8 cellular contexts compared by ENCODE assay signal in the genomic region with DNA sequence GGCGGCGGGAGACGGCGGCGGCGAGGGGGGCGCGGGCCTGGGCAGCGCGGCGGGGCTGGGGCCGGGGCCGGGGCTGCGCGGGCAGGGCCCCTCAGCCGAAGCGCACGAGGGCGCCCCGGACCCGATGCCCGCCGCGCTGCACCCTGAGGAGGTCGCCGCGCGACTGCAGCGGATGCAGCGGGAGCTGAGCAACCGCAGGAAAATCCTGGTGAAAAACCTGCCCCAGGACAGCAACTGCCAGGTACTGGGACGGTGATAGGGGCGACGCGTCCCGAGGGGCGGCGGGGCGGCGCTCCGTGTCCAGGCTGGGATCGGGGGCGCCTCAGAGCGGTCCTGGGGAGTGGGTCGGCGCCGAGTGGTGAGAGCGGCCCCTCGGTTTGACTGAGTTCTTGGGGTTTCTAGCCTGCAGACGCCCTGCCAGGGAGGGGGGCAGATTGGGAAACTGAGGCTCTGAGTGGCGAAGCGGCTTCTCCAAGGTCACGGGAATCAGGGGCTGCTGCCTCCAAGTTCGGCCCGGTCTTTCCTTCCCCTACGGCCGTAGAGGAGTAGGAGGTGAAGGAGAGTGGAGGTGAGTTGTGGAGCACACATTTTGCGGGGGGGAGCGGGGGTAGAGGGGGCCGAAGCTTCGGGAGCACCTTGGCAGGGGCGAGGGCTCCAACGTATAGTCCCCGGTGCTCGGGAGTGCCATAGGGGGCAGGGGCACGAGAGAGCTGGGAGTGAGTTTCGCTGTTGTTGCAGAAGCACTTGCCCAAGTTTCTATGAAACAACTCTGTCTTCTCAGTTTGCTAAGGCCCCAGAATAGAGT. TPM values are rescaled to one million over a fixed set of nuclear protein-coding genes. Genes with fewer than 3 reads are reported as not detected.
DNase-seq lines count a peak whose midpoint lies in the region; ATAC-seq and TF ChIP-seq lines count a peak whose summit lies in the region.

No MANE protein-coding gene starts in this region.

- H3K4me1 ChIP-seq in upper lobe of right lung: peaks cover 18% of the 10 kb centered on the region

- POLR2A ChIA-PET in BJ (lab: Charles Lee): no interaction called here

- DNase-seq in BJ (ENCODE audit: low read depth): no peak
- DNase-seq in M059J (ENCODE audit: low read depth): peak; percentile 21
- peak; percentile 67 for DNase-seq in activated CD8-positive, alpha-beta memory T cell treated with anti-CD3 and anti-CD28 coated beads for 24 hours
- DNase-seq in epithelial cell of proximal tubule (ENCODE audit: low read depth): no peak
- peak; percentile 44 for DNase-seq in mucosa of gallbladder (ENCODE audit: low spot score)
- DNase-seq in upper lobe of right lung: peak; percentile 64

- intact Hi-C loops in upper lobe of right lung (cut with DNase I): no loop called here

- H3K36me3 ChIP-seq in BJ (ENCODE audit: control insufficient read depth, insufficient read depth, low read length) (no peaks in the 10 kb centered on the region), upper lobe of right lung (no peaks in the 10 kb centered on the region)

- ATAC-seq in GM19324 (IDR thresholded peaks at IDR 0.05; ENCODE audit: low FRiP score, unreplicated experiment) (peak; percentile 22), upper lobe of right lung (peak; percentile 57), GM18868 (IDR thresholded peaks at IDR 0.05; ENCODE audit: unreplicated experiment) (no peak)

- peak overlapping the region; percentile 79 for H3K27ac ChIP-seq in upper lobe of right lung

- CTCF ChIA-PET in BJ (lab: Yijun Ruan, JAX): interaction anchor here (1.1 to 1.3 kb wide), 2 partner anchors 21 to 68 kb away, joined by 3 read pairs; no protein-coding TSS in a partner anchor

- no peaks in the 10 kb centered on the region for H3K9me3 ChIP-seq in upper lobe of right lung

- H3K27me3 ChIP-seq in BJ (ENCODE audit: control insufficient read depth, insufficient read depth, low read length) (no peaks in the 10 kb centered on the region; the same call in 1 of the 2 replicates), upper lobe of right lung (no peaks in the 10 kb centered on the region)

- no peak for TF ChIP-seq CTCF in BJ (IDR thresholded peaks at IDR 0.05; ENCODE audit: insufficient read depth, low read depth, low read length)
- no peak for TF ChIP-seq CTCF in epithelial cell of proximal tubule (conservative IDR thresholded peaks at IDR 0.05; ENCODE audit: low read depth, low read length)
- no peak for TF ChIP-seq CTCF in upper lobe of right lung (IDR thresholded peaks at IDR 0.05)

- H3K4me3 ChIP-seq in BJ (ENCODE audit: low read depth, low read length): peak overlapping the region; percentile 72
- H3K4me3 ChIP-seq in epithelial cell of proximal tubule (ENCODE audit: low read depth, low read length): peak overlapping the region; percentile 79
- peak overlapping the region; percentile 82 for H3K4me3 ChIP-seq in upper lobe of right lung

RNA-seq across cellular contexts. Expression of a gene that starts 0.5 kb away (rescaled TPM):
- polyA plus RNA-seq in BJ (2011; rRNA removed): 2.9 and 4.5 TPM in 2 replicates
- polyA minus RNA-seq in BJ (2011; rRNA and poly(A)+ RNA removed): 2.0 and 2.6 TPM in 2 replicates
- 2.3 and 2.4 TPM in 2 replicates for total RNA-seq in M059J (2014; rRNA removed; shearing (Covaris generic))
- total RNA-seq in epithelial cell of proximal tubule: 6.9 and 9.8 TPM in 2 replicates
- 22.6 TPM for total RNA-seq in mucosa of gallbladder
- total RNA-seq in upper lobe of right lung: 12.8 TPM

Comparison
In these comparisons a context has a peak if more than half of its experiments do, and no peak if none do; other contexts are left out.
1. DNase-seq: peak in M059J (single experiment), activated CD8-positive, alpha-beta memory T cell treated with anti-CD3 and anti-CD28 coated beads for 24 hours (single experiment), mucosa of gallbladder (single experiment) and upper lobe of right lung (single experiment); none in BJ (single experiment) and epithelial cell of proximal tubule (single experiment).
2. Peak in every context shown above with its lines, with median percentiles within 50 percentile points of each other: H3K4me3 ChIP-seq.